1 cellular context compared by ENCODE assay signal in the genomic region with DNA sequence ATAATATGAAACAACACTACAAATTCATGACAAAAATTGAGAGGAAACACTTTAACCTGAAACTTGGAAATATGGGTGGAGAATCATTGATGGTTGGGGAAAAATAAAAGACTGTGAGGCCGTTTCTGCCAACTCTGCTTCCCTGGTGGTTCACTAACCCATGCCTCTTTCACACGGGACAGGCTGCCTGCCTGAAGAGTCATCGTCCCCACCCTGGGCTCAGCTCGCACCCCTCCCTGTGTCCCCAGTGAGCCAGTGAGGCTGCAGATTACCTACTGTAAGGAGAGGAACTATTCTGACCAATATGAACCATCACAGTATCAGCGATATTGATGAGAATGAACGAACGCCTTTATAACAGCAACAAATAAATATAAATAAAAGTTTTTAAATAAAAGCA.
TF ChIP-seq lines count a peak whose summit lies in the region.

No MANE protein-coding gene starts in this region.

TF ChIP-seq in SK-N-SH treated with all-trans-retinoic acid at 6 μM for 48 hours, 23 proteins besides CTCF, POLR2A, EP300 and RAD21 (continued from another document):
- TF ChIP-seq, protein P1, sequence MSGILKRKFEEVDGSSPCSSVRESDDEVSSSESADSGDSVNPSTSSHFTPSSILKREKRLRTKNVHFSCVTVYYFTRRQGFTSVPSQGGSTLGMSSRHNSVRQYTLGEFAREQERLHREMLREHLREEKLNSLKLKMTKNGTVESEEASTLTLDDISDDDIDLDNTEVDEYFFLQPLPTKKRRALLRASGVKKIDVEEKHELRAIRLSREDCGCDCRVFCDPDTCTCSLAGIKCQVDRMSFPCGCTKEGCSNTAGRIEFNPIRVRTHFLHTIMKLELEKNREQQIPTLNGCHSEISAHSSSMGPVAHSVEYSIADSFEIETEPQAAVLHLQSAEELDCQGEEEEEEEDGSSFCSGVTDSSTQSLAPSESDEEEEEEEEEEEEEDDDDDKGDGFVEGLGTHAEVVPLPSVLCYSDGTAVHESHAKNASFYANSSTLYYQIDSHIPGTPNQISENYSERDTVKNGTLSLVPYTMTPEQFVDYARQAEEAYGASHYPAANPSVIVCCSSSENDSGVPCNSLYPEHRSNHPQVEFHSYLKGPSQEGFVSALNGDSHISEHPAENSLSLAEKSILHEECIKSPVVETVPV (CRISPR knock-in tag; IDR thresholded peaks at IDR 0.05) = no peak
- no peak for TF ChIP-seq ISL1 (CRISPR knock-in tag; IDR thresholded peaks at IDR 0.05)
- no peak for TF ChIP-seq OSR1 (CRISPR knock-in tag; IDR thresholded peaks at IDR 0.05)
- no peak for TF ChIP-seq PPARA (CRISPR knock-in tag; IDR thresholded peaks at IDR 0.05; ENCODE audit: borderline replicate concordance)
- no peak for TF ChIP-seq ZNF70 (CRISPR knock-in tag; IDR thresholded peaks at IDR 0.05)
- TF ChIP-seq RARB (CRISPR knock-in tag; IDR thresholded peaks at IDR 0.05) = no peak
- TF ChIP-seq ZNF8 (CRISPR knock-in tag; IDR thresholded peaks at IDR 0.05) = no peak
- TF ChIP-seq, protein P2, sequence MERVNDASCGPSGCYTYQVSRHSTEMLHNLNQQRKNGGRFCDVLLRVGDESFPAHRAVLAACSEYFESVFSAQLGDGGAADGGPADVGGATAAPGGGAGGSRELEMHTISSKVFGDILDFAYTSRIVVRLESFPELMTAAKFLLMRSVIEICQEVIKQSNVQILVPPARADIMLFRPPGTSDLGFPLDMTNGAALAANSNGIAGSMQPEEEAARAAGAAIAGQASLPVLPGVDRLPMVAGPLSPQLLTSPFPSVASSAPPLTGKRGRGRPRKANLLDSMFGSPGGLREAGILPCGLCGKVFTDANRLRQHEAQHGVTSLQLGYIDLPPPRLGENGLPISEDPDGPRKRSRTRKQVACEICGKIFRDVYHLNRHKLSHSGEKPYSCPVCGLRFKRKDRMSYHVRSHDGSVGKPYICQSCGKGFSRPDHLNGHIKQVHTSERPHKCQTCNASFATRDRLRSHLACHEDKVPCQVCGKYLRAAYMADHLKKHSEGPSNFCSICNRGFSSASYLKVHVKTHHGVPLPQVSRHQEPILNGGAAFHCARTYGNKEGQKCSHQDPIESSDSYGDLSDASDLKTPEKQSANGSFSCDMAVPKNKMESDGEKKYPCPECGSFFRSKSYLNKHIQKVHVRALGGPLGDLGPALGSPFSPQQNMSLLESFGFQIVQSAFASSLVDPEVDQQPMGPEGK (CRISPR knock-in tag; IDR thresholded peaks at IDR 0.05; ENCODE audit: borderline replicate concordance) = no peak
- TF ChIP-seq, protein P3, sequence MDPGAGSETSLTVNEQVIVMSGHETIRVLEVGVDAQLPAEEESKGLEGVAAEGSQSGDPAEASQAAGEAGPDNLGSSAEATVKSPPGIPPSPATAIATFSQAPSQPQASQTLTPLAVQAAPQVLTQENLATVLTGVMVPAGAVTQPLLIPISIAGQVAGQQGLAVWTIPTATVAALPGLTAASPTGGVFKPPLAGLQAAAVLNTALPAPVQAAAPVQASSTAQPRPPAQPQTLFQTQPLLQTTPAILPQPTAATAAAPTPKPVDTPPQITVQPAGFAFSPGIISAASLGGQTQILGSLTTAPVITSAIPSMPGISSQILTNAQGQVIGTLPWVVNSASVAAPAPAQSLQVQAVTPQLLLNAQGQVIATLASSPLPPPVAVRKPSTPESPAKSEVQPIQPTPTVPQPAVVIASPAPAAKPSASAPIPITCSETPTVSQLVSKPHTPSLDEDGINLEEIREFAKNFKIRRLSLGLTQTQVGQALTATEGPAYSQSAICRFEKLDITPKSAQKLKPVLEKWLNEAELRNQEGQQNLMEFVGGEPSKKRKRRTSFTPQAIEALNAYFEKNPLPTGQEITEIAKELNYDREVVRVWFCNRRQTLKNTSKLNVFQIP (CRISPR knock-in tag; IDR thresholded peaks at IDR 0.05; ENCODE audit: borderline replicate concordance, low read depth) = no peak
- TF ChIP-seq BACH2 (CRISPR knock-in tag; IDR thresholded peaks at IDR 0.05; ENCODE audit: borderline replicate concordance) = no peak
- TF ChIP-seq TOX (CRISPR knock-in tag; IDR thresholded peaks at IDR 0.05; ENCODE audit: borderline replicate concordance) = no peak
